ENCODE assay signal across 15 cellular contexts in genomic region chr17:82614095-82614631, GRCh38. TPM values are rescaled to one million over a fixed set of nuclear protein-coding genes. Genes with fewer than 3 reads are reported as not detected.
DNase-seq lines count a peak whose midpoint lies in the region; ATAC-seq, FAIRE-seq and TF ChIP-seq lines count a peak whose summit lies in the region.
"Had no signal": no experiment of that assay in that cellular context is flagged by ENCODE, and none has a peak within 500 bp of the region (broad histone marks: within the 10 kb centered on the region; RNA-seq: fewer than 3 reads in every experiment).

No MANE protein-coding gene starts in this region.

- DNase-seq in A549 (ENCODE audit: low read depth in 1 of 2, low spot score in 1 of 2), result no peak
- DNase-seq in Calu3, result no peak
- DNase-seq in chondrocyte (ENCODE audit: low spot score), result no peak
- DNase-seq in NOMO-1 (lab: John Stamatoyannopoulos, UW; ENCODE audit: unreplicated experiment in 2 of 2), result no peak
- DNase-seq in stimulated activated CD4-positive, alpha-beta T cell treated with anti-CD3 and anti-CD28 coated beads, Interleukin-15, amount 100 ng/mL, for 24 hours, result no peak
- DNase-seq: CD4-positive, alpha-beta T cell; Karpas-422; MG63; NCI-H1092; NCI-H1694; NCI-H524 had no signal

- no peak overlapping the region for H3K4me3 ChIP-seq in A549
- H3K4me3 ChIP-seq: MG63 had no signal

- no peak for FAIRE-seq in A549 (lab: Jason Lieb, UNC)
- FAIRE-seq: H54 had no signal

- TF ChIP-seq POLR2A in A549 (IDR thresholded peaks at IDR 0.05; ENCODE audit: low read length), result no peak

- no peaks in the 10 kb centered on the region for H3K27me3 Mint-ChIP-seq in Calu3 (ENCODE audit: unreplicated experiment)
- H3K27me3 Mint-ChIP-seq in chondrocyte (ENCODE audit: low read depth), result no peaks in the 10 kb centered on the region
- no peaks in the 10 kb centered on the region for H3K27me3 Mint-ChIP-seq in nephron (ENCODE audit: low read depth)
- H3K27me3 Mint-ChIP-seq: B cell; CD4-positive, alpha-beta T cell had no signal

- H3K4me2 ChIP-seq in A549, result no peak overlapping the region

- H3K27ac ChIP-seq in A549, result no peak overlapping the region

- POLR2A ChIA-PET in A549 (lab: Yijun Ruan, JAX), result no interaction called here

- TF ChIP-seq RAD21 in A549 (conservative IDR thresholded peaks at IDR 0.05 in 1 of 2, IDR thresholded peaks at IDR 0.05 in 1 of 2), result no peak

- H3K9me3 Mint-ChIP-seq in Calu3 (ENCODE audit: low read depth, unreplicated experiment) (no peaks in the 10 kb centered on the region), chondrocyte (ENCODE audit: low read depth) (no peaks in the 10 kb centered on the region), nephron (peaks cover 9% of the 10 kb centered on the region)
- H3K9me3 Mint-ChIP-seq: CD4-positive, alpha-beta T cell had no signal

- no peaks in the 10 kb centered on the region for H3K4me1 ChIP-seq in A549

- intact Hi-C loops in Calu3 (cut with micrococcal nuclease; ENCODE audit: unreplicated experiment), result no loop called here

- WGBS in A549 (ENCODE audit: missing lambda C conversion rate), result 98% methylated on average over 5 of the region's 22 CpGs

- ATAC-seq in A549 (peak; percentile 18 to 46; a peak in 2 of 6 replicates), HG03097 (IDR thresholded peaks at IDR 0.05; ENCODE audit: low FRiP score, unreplicated experiment) (no peak)

- H3K36me3 Mint-ChIP-seq in Calu3 (ENCODE audit: insufficient read depth, unreplicated experiment), result peaks cover 93% of the 10 kb centered on the region
- H3K36me3 Mint-ChIP-seq in chondrocyte (ENCODE audit: low read depth), result peaks cover 33% of the 10 kb centered on the region
- peaks cover 76% of the 10 kb centered on the region for H3K36me3 Mint-ChIP-seq in nephron (ENCODE audit: low read depth)

- no peak for TF ChIP-seq CTCF in A549 (IDR thresholded peaks at IDR 0.05)
- TF ChIP-seq CTCF in Calu3 (IDR thresholded peaks at IDR 0.05; ENCODE audit: unreplicated experiment), result no peak
- no peak for TF ChIP-seq CTCF in chondrocyte (IDR thresholded peaks at IDR 0.05)
- no peak for TF ChIP-seq CTCF in nephron (IDR thresholded peaks at IDR 0.05; ENCODE audit: unreplicated experiment in 3 of 3)

- peak overlapping the region; percentile 56 for H3K27ac Mint-ChIP-seq in Calu3 (ENCODE audit: unreplicated experiment)
- peak overlapping the region; percentile 72 for H3K27ac Mint-ChIP-seq in chondrocyte (ENCODE audit: unreplicated experiment)
- peak overlapping the region in 2 of 3 experiments; percentile 53 to 85 for H3K27ac Mint-ChIP-seq in nephron
- H3K27ac Mint-ChIP-seq: B cell; CD4-positive, alpha-beta T cell had no signal

- H3K9me3 ChIP-seq in A549, result no peaks in the 10 kb centered on the region
- H3K9me3 ChIP-seq: MG63 had no signal

- TF ChIP-seq EP300 in A549 (IDR thresholded peaks at IDR 0.05), result no peak

- H3K4me3 Mint-ChIP-seq in Calu3 (ENCODE audit: low read depth, unreplicated experiment) (no peak overlapping the region), chondrocyte (ENCODE audit: unreplicated experiment) (no peak overlapping the region), nephron (no peak overlapping the region)
- H3K4me3 Mint-ChIP-seq: B cell; CD4-positive, alpha-beta T cell had no signal

- CTCF ChIA-PET in A549 (lab: Yijun Ruan, JAX) (no interaction called here), Calu3 (lab: Charles Lee) (no interaction called here)

- BruUV-seq in Calu3 (replicated peaks; lab: Mats Ljungman, UMichigan), result no TSS peak

- H3K4me1 Mint-ChIP-seq in Calu3 (ENCODE audit: low read depth, unreplicated experiment) (peaks cover 6% of the 10 kb centered on the region), chondrocyte (ENCODE audit: low read depth) (peaks cover 8% of the 10 kb centered on the region), nephron (peaks cover 20% of the 10 kb centered on the region)
- H3K4me1 Mint-ChIP-seq: B cell had no signal

TF ChIP-seq in A549, 52 proteins besides CTCF, POLR2A, EP300 and RAD21:
- TF ChIP-seq CHD2 (IDR thresholded peaks at IDR 0.05; ENCODE audit: low read length, partially characterized antibody), result no peak
- no peak for TF ChIP-seq RNF2 (IDR thresholded peaks at IDR 0.05; ENCODE audit: borderline replicate concordance, low read depth)

RNA-seq across cellular contexts. Expression of gene WDR45B, which starts 34.1 kb away (rescaled TPM):
- polyA plus RNA-seq in A549 (2011; rRNA removed), result 124 and 138 TPM in 2 replicates
- 98.5 and 120 TPM in 2 replicates for polyA plus RNA-seq in A549 (2012; cell fraction: cytosol; rRNA removed)
- polyA plus RNA-seq in A549 (2012; cell fraction: nucleus; rRNA removed), result 88.3 and 111 TPM in 2 replicates
- polyA plus RNA-seq in A549 (2017; fragmentation: RNase III; extraction: RNeasy Plus Mini Kit Qiagen cat#74134 plus additional on column Dnase treatment), result 88.2 to 94.0 TPM (median 89.6 TPM) in 3 replicates
- polyA minus RNA-seq in A549 (2011; rRNA and poly(A)+ RNA removed), result 69.5 and 82.7 TPM in 2 replicates
- total RNA-seq in Calu3 (2022), result 106 and 108 TPM in 2 replicates
- 60.4 to 70.0 TPM (median 67.8 TPM) in 3 replicates for total RNA-seq in chondrocyte
